ENCODE assay signal across 9 cellular contexts in genomic region chr3:48708481-48708889, GRCh38. TPM values are rescaled to one million over a fixed set of nuclear protein-coding genes. Genes with fewer than 3 reads are reported as not detected.
DNase-seq lines count a peak whose midpoint lies in the region; ATAC-seq and TF ChIP-seq lines count a peak whose summit lies in the region.
"Had no signal": no experiment of that assay in that cellular context is flagged by ENCODE, and none has a peak within 500 bp of the region (broad histone marks: within the 10 kb centered on the region; RNA-seq: fewer than 3 reads in every experiment).

No MANE protein-coding gene starts in this region.

- WGBS in sigmoid colon, 2 donors = 18 to 66% methylated on average over 2 of the region's 2 CpGs

- H3K4me1 ChIP-seq in RWPE2 (ENCODE audit: insufficient read depth, poor library complexity, severe bottlenecking) (peaks cover 24% of the 10 kb centered on the region), sigmoid colon (peaks cover 0 to 56% (median 48%) of the 10 kb centered on the region in 4 donors)

- TF ChIP-seq EP300 in sigmoid colon (IDR thresholded peaks at IDR 0.05) = no peak

- no peaks in the 10 kb centered on the region for H3K9me3 ChIP-seq in RWPE2 (ENCODE audit: severe bottlenecking)
- no peaks in the 10 kb centered on the region for H3K9me3 ChIP-seq in sigmoid colon

- ATAC-seq in RWPE2 (ENCODE audit: low read depth) = peak; percentile 19; the same call in 2 of the 3 replicates
- ATAC-seq in esophagus mucosa = peak; percentile 66
- no peak for ATAC-seq in GM21528 (IDR thresholded peaks at IDR 0.05; ENCODE audit: low FRiP score, unreplicated experiment)
- no peak for ATAC-seq in HG02571 (IDR thresholded peaks at IDR 0.05; ENCODE audit: unreplicated experiment)

- H3K4me3 ChIP-seq in RWPE2 (ENCODE audit: severe bottlenecking) = no peak overlapping the region
- H3K4me3 ChIP-seq in sigmoid colon = no peak overlapping the region

- DNase-seq in EH (ENCODE audit: low read depth) = peak; percentile 55
- DNase-seq in RWPE2 (ENCODE audit: low spot score) = no peak
- DNase-seq in posterior vena cava (ENCODE audit: low spot score) = peak; percentile 69
- DNase-seq in sigmoid colon = no peak
- DNase-seq in D341Med (ENCODE audit: low spot score) = no peak
- DNase-seq: NCI-H187 had no signal

- no peak for TF ChIP-seq CTCF in RWPE2 (IDR thresholded peaks at IDR 0.05; ENCODE audit: poor library complexity, severe bottlenecking)
- no peak for TF ChIP-seq CTCF in sigmoid colon (IDR thresholded peaks at IDR 0.05)

- intact Hi-C loops in posterior vena cava (cut with DNase I) (no loop called here), sigmoid colon (cut with DNase I) (no loop called here)

- H3K36me3 ChIP-seq in RWPE2 (ENCODE audit: low read depth) = peaks cover 82% of the 10 kb centered on the region
- H3K36me3 ChIP-seq in sigmoid colon = peaks cover 0 to 54% (median 12%) of the 10 kb centered on the region in 4 donors

- H3K27ac ChIP-seq in RWPE2 (ENCODE audit: poor library complexity, severe bottlenecking) (peak overlapping the region; percentile 78), sigmoid colon (peak overlapping the region in 2 of 4 donors; percentile 14 to 23)

- H3K27me3 ChIP-seq in RWPE2 (ENCODE audit: insufficient read depth, poor library complexity, severe bottlenecking) = no peaks in the 10 kb centered on the region
- H3K27me3 ChIP-seq in sigmoid colon = no peaks in the 10 kb centered on the region

- TF ChIP-seq POLR2A in sigmoid colon (IDR thresholded peaks at IDR 0.05) = no peak

RNA-seq across cellular contexts. Expression of gene IP6K2, which starts 8.5 kb away (rescaled TPM):
- total RNA-seq in esophagus mucosa (53.1 TPM), posterior vena cava (10 to 100 TPM; 24.6 to 33.1 TPM), sigmoid colon (100 to 1,000 TPM in 1 of 4 donors, 10 to 100 TPM in 3; 39.0 to 109 (median 58.7) TPM)
- 100 to 1,000 TPM in 1 of 3 donors, 10 to 100 TPM in 2; 77.9 to 142 (median 97.2) TPM for polyA plus RNA-seq in sigmoid colon

RNA-seq across cellular contexts. Expression of gene NCKIPSD, which starts 22.8 kb away (rescaled TPM):
- total RNA-seq in esophagus mucosa = 12.6 TPM
- total RNA-seq in posterior vena cava = 10 to 100 TPM; 14.0 to 19.8 TPM
- total RNA-seq in sigmoid colon = 10 to 100 TPM in 3 of 4 donors, 1 to 10 TPM in 1; 7.7 to 29.3 (median 22.8) TPM
- polyA plus RNA-seq in sigmoid colon = 10 to 100 TPM; 10.2 to 17.7 (median 14.3) TPM

RNA-seq across cellular contexts. Expression of gene CELSR3, which starts 45.8 kb away (rescaled TPM):
- total RNA-seq in esophagus mucosa (0.88 TPM), posterior vena cava (under 1 TPM; 0.65 to 0.67 TPM), sigmoid colon (1 to 10 TPM in 2 of 4 donors, under 1 TPM in 2; 0.33 to 1.4 (median 0.72) TPM)
- 1 to 10 TPM in 1 of 3 donors, under 1 TPM in 2; under 0.01 to 2.5 (median under 0.01) TPM for polyA plus RNA-seq in sigmoid colon

Comparison
In these comparisons a context has a peak if more than half of its experiments do, and no peak if none do; other contexts are left out.
1. DNase-seq: peak in EH (single experiment) and posterior vena cava (single experiment); none in RWPE2 (single experiment), sigmoid colon (single experiment) and D341Med (single experiment).
2. ATAC-seq: peak in RWPE2 (single experiment) and esophagus mucosa (single experiment); none in GM21528 (single experiment) and HG02571 (single experiment).